1 cellular context compared by ENCODE assay signal in the genomic region with DNA sequence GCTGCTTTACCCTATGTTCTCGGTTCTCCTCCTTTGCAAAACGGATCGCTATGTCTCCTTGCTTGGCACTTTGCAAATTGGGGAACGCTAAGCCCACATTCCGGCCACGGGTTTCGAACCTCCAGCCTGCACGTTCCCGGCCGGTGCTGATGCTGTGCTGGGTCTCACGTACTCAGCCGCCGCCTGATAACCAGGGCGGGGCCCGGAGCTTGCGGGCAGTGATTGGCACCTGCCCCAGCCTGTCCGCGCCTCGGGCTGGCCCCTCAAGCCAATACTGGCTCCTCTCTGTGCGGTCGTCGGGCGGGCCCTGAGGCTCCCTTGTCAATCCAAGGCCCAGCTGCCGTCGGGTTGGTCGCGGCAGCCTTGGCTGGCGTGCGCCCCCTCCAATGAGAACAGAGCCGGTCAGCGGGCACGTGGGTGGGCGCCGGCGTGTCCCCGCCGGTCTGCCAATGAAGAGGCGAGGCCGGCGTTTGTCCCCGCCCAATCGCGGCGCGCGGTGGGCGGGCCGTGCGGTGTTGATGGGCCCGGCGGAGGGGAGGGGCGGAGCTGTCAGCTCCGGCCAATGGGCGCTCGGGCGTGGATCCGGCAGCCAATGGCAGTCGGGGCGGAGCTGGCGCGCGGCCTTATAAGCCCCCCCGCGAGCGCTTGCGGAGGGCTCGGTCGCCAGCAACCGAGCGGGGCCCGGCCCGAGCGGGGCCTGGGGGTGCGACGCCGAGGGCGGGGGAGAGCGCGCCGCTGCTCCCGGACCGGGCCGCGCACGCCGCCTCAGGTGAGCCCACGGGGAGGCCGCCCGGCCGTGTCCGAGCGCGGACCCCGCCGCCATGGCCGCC.
TF ChIP-seq lines count a peak whose summit lies in the region.

Gene KDM4B, plus strand, starts transcription at position 652 of the 830 bp plus-strand sequence. CDS start 63,778 bp downstream, outside the sequence.

TF ChIP-seq in HepG2, 621 proteins besides CTCF, POLR2A, EP300 and RAD21 (continued from another document and continues in another):
- TF ChIP-seq, protein P1, sequence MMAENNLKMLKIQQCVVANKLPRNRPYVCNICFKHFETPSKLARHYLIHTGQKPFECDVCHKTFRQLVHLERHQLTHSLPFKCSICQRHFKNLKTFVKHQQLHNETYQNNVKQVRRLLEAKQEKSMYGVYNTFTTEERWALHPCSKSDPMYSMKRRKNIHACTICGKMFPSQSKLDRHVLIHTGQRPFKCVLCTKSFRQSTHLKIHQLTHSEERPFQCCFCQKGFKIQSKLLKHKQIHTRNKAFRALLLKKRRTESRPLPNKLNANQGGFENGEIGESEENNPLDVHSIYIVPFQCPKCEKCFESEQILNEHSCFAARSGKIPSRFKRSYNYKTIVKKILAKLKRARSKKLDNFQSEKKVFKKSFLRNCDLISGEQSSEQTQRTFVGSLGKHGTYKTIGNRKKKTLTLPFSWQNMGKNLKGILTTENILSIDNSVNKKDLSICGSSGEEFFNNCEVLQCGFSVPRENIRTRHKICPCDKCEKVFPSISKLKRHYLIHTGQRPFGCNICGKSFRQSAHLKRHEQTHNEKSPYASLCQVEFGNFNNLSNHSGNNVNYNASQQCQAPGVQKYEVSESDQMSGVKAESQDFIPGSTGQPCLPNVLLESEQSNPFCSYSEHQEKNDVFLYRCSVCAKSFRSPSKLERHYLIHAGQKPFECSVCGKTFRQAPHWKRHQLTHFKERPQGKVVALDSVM (CRISPR knock-in tag; IDR thresholded peaks at IDR 0.05), result no peak
- TF ChIP-seq, protein P2, sequence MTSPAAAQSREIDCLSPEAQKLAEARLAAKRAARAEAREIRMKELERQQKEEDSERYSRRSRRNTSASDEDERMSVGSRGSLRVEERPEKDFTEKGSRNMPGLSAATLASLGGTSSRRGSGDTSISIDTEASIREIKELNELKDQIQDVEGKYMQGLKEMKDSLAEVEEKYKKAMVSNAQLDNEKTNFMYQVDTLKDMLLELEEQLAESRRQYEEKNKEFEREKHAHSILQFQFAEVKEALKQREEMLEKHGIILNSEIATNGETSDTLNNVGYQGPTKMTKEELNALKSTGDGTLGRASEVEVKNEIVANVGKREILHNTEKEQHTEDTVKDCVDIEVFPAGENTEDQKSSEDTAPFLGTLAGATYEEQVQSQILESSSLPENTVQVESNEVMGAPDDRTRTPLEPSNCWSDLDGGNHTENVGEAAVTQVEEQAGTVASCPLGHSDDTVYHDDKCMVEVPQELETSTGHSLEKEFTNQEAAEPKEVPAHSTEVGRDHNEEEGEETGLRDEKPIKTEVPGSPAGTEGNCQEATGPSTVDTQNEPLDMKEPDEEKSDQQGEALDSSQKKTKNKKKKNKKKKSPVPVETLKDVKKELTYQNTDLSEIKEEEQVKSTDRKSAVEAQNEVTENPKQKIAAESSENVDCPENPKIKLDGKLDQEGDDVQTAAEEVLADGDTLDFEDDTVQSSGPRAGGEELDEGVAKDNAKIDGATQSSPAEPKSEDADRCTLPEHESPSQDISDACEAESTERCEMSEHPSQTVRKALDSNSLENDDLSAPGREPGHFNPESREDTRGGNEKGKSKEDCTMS (CRISPR knock-in tag; conservative IDR thresholded peaks at IDR 0.05), result no peak
- TF ChIP-seq ZNF256 (CRISPR knock-in tag; conservative IDR thresholded peaks at IDR 0.05), result no peak
- TF ChIP-seq TRIM24 (CRISPR knock-in tag; IDR thresholded peaks at IDR 0.05), result no peak
- no peak for TF ChIP-seq TFDP1 (CRISPR knock-in tag; IDR thresholded peaks at IDR 0.05; ENCODE audit: borderline replicate concordance)
- TF ChIP-seq, protein P3, sequence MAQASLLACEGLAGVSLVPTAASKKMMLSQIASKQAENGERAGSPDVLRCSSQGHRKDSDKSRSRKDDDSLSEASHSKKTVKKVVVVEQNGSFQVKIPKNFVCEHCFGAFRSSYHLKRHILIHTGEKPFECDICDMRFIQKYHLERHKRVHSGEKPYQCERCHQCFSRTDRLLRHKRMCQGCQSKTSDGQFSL (CRISPR knock-in tag; IDR thresholded peaks at IDR 0.05), result no peak
- TF ChIP-seq ZNF567 (CRISPR knock-in tag; IDR thresholded peaks at IDR 0.05; ENCODE audit: borderline replicate concordance), result no peak; the same call in 1 of the 2 replicates
- no peak for TF ChIP-seq ZNF24 (IDR thresholded peaks at IDR 0.05)
- TF ChIP-seq ZNF33A (CRISPR knock-in tag; IDR thresholded peaks at IDR 0.05; ENCODE audit: borderline replicate concordance), result no peak
- no peak for TF ChIP-seq ZSCAN22 (CRISPR knock-in tag; IDR thresholded peaks at IDR 0.05)
- peak; percentile 45; the same call in 1 of the 2 replicates for TF ChIP-seq THAP9 (CRISPR knock-in tag; IDR thresholded peaks at IDR 0.05; ENCODE audit: borderline replicate concordance)
- peak; percentile 54; the same call in 1 of the 2 replicates for TF ChIP-seq AKAP8 (CRISPR knock-in tag; IDR thresholded peaks at IDR 0.05)
- TF ChIP-seq ARID3A (IDR thresholded peaks at IDR 0.05; ENCODE audit: low read depth, low read length), result no peak
- TF ChIP-seq GABPB1 (CRISPR knock-in tag; IDR thresholded peaks at IDR 0.05), result peak; percentile 84
- TF ChIP-seq SYNCRIP (IDR thresholded peaks at IDR 0.05; ENCODE audit: insufficient read depth, low read depth, low read length), result no peak
- 0 out of 2 replicates have a peak, but pooled peaks have one; percentile 33 for TF ChIP-seq BCL6 (CRISPR knock-in tag; IDR thresholded peaks at IDR 0.05)
- no peak for TF ChIP-seq MTERF4 (CRISPR knock-in tag; IDR thresholded peaks at IDR 0.05)
- no peak for TF ChIP-seq KLF9 (CRISPR knock-in tag; IDR thresholded peaks at IDR 0.05; ENCODE audit: low read depth)
- no peak for TF ChIP-seq NFKBIZ (CRISPR knock-in tag; IDR thresholded peaks at IDR 0.05)
- no peak for TF ChIP-seq ZFP62 (CRISPR knock-in tag; IDR thresholded peaks at IDR 0.05)
- TF ChIP-seq ZNF18 (CRISPR knock-in tag; IDR thresholded peaks at IDR 0.05; ENCODE audit: insufficient replicate concordance), result no peak
- TF ChIP-seq, protein P4, sequence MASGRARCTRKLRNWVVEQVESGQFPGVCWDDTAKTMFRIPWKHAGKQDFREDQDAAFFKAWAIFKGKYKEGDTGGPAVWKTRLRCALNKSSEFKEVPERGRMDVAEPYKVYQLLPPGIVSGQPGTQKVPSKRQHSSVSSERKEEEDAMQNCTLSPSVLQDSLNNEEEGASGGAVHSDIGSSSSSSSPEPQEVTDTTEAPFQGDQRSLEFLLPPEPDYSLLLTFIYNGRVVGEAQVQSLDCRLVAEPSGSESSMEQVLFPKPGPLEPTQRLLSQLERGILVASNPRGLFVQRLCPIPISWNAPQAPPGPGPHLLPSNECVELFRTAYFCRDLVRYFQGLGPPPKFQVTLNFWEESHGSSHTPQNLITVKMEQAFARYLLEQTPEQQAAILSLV (CRISPR knock-in tag; IDR thresholded peaks at IDR 0.05; ENCODE audit: borderline replicate concordance), result no peak
- TF ChIP-seq, protein P5, sequence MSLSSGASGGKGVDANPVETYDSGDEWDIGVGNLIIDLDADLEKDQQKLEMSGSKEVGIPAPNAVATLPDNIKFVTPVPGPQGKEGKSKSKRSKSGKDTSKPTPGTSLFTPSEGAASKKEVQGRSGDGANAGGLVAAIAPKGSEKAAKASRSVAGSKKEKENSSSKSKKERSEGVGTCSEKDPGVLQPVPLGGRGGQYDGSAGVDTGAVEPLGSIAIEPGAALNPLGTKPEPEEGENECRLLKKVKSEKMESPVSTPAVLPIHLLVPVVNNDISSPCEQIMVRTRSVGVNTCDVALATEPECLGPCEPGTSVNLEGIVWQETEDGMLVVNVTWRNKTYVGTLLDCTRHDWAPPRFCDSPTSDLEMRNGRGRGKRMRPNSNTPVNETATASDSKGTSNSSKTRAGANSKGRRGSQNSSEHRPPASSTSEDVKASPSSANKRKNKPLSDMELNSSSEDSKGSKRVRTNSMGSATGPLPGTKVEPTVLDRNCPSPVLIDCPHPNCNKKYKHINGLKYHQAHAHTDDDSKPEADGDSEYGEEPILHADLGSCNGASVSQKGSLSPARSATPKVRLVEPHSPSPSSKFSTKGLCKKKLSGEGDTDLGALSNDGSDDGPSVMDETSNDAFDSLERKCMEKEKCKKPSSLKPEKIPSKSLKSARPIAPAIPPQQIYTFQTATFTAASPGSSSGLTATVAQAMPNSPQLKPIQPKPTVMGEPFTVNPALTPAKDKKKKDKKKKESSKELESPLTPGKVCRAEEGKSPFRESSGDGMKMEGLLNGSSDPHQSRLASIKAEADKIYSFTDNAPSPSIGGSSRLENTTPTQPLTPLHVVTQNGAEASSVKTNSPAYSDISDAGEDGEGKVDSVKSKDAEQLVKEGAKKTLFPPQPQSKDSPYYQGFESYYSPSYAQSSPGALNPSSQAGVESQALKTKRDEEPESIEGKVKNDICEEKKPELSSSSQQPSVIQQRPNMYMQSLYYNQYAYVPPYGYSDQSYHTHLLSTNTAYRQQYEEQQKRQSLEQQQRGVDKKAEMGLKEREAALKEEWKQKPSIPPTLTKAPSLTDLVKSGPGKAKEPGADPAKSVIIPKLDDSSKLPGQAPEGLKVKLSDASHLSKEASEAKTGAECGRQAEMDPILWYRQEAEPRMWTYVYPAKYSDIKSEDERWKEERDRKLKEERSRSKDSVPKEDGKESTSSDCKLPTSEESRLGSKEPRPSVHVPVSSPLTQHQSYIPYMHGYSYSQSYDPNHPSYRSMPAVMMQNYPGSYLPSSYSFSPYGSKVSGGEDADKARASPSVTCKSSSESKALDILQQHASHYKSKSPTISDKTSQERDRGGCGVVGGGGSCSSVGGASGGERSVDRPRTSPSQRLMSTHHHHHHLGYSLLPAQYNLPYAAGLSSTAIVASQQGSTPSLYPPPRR (CRISPR knock-in tag; IDR thresholded peaks at IDR 0.05; ENCODE audit: borderline replicate concordance), result no peak
- TF ChIP-seq BRCA1 (CRISPR knock-in tag; IDR thresholded peaks at IDR 0.05), result no peak
- TF ChIP-seq, protein P6, sequence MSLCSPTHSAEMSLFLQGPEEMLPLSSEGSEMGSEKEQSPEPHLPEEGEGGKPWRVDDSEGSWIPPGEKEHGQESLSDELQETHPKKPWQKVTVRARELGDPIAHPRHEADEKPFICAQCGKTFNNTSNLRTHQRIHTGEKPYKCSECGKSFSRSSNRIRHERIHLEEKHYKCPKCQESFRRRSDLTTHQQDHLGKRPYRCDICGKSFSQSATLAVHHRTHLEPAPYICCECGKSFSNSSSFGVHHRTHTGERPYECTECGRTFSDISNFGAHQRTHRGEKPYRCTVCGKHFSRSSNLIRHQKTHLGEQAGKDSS (CRISPR knock-in tag; IDR thresholded peaks at IDR 0.05; ENCODE audit: borderline replicate concordance, low read depth), result no peak
- no peak; the same call in 1 of the 2 replicates for TF ChIP-seq ZNF333 (CRISPR knock-in tag; IDR thresholded peaks at IDR 0.05; ENCODE audit: borderline replicate concordance)
- TF ChIP-seq MEF2D (CRISPR knock-in tag; IDR thresholded peaks at IDR 0.05), result peak; percentile 57; the same call in 1 of the 2 replicates
- no peak for TF ChIP-seq NFE2L2 (IDR thresholded peaks at IDR 0.05; ENCODE audit: low read length)
- no peak for TF ChIP-seq HIVEP1 (CRISPR knock-in tag; IDR thresholded peaks at IDR 0.05)
- no peak for TF ChIP-seq ZBTB7A (CRISPR knock-in tag; IDR thresholded peaks at IDR 0.05)
- no peak for TF ChIP-seq PHB2 (IDR thresholded peaks at IDR 0.05; ENCODE audit: partially characterized antibody)
- TF ChIP-seq CHD2 (IDR thresholded peaks at IDR 0.05; ENCODE audit: low read depth, low read length), result peak; percentile 72
